Comparison of ENCODE assay signal across 9 cellular contexts in genomic region chr10:102745157-102745556, GRCh38. TPM values are rescaled to one million over a fixed set of nuclear protein-coding genes. Genes with fewer than 3 reads are reported as not detected.
A peak's percentile ranks its signal among the peaks of the same experiment; 100 is the strongest.
DNase-seq lines count a peak whose midpoint lies in the region; ATAC-seq and TF ChIP-seq lines count a peak whose summit lies in the region.
"Had no signal": no experiment of that assay in that cellular context is flagged by ENCODE, and none has a peak within 500 bp of the region (broad histone marks: within the 10 kb centered on the region; RNA-seq: fewer than 3 reads in every experiment).

No MANE protein-coding gene starts in this region.

- H3K4me3 ChIP-seq in ascending aorta: peak overlapping the region; percentile 85 to 98
- peak overlapping the region; percentile 89 to 99 (median 91) for H3K4me3 ChIP-seq in right lobe of liver
- peak overlapping the region; percentile 69 for H3K4me3 ChIP-seq in thymus (ENCODE audit: low read length)

- ATAC-seq in activated CD8-positive, alpha-beta memory T cell treated with anti-CD3 and anti-CD28 coated beads, Interleukin-2, amount 10 ng/mL, durations not matched to agents 7 days and 5 days: no peak
- no peak for ATAC-seq in right lobe of liver
- no peak for ATAC-seq in GM18511 (IDR thresholded peaks at IDR 0.05; ENCODE audit: unreplicated experiment)

- no peak for DNase-seq in activated CD8-positive, alpha-beta memory T cell treated with anti-CD3 and anti-CD28 coated beads, Interleukin-2, amount 10 ng/mL, durations not matched to agents 7 days and 5 days
- DNase-seq in activated CD8-positive, alpha-beta memory T cell treated with anti-CD3 and anti-CD28 coated beads, Interleukin-2, amount 50 U/mL, for 48 hours: no peak
- no peak for DNase-seq in ascending aorta (ENCODE audit: low spot score in 2 of 2)
- DNase-seq in right lobe of liver: no peak
- DNase-seq in DMS53 treated with DMSO at 0.1 percent for 48 hours (lab: John Stamatoyannopoulos, UW; ENCODE audit: unreplicated experiment): no peak
- DNase-seq in stimulated activated CD4-positive, alpha-beta T cell treated with anti-CD3 and anti-CD28 coated beads, Interleukin-12 subunit alpha, Interleukin-12 subunit beta, amount 100 ng/mL, for 4 hours: no peak
- DNase-seq: activated CD4-positive, alpha-beta T cell treated with anti-CD3 and anti-CD28 coated beads for 4 hours had no signal

- intact Hi-C loops in ascending aorta (cut with DNase I): no loop called here
- intact Hi-C loops in right lobe of liver (cut with DNase I): no loop called here

- WGBS in right lobe of liver (ENCODE audit: insufficient coverage, low coverage, low lambda C conversion rate, missing lambda C conversion rate): 34% methylated on average over 4 of the region's 4 CpGs
- 95% methylated on average over 4 of the region's 4 CpGs for WGBS in thymus

- TF ChIP-seq CTCF in ascending aorta (IDR thresholded peaks at IDR 0.05): no peak
- no peak for TF ChIP-seq CTCF in right lobe of liver (IDR thresholded peaks at IDR 0.05)

- H3K9me3 ChIP-seq in ascending aorta: no peaks in the 10 kb centered on the region
- H3K9me3 ChIP-seq in right lobe of liver: no peaks in the 10 kb centered on the region
- H3K9me3 ChIP-seq in thymus (ENCODE audit: control insufficient read depth): no peaks in the 10 kb centered on the region

- H3K27ac ChIP-seq in ascending aorta (peak overlapping the region; percentile 97 to 99), right lobe of liver (peak overlapping the region; percentile 66 to 91 (median 78)), thymus (ENCODE audit: low read depth) (no peak overlapping the region)

- no peak for TF ChIP-seq POLR2A in right lobe of liver (IDR thresholded peaks at IDR 0.05)

- H3K27ac Mint-ChIP-seq in activated CD8-positive, alpha-beta memory T cell treated with anti-CD3 and anti-CD28 coated beads, Interleukin-2, amount 10 ng/mL, durations not matched to agents 7 days and 5 days: no peak overlapping the region

- H3K36me3 Mint-ChIP-seq in activated CD8-positive, alpha-beta memory T cell treated with anti-CD3 and anti-CD28 coated beads, Interleukin-2, amount 10 ng/mL, durations not matched to agents 7 days and 5 days: peaks cover 9% of the 10 kb centered on the region

- H3K27me3 ChIP-seq in ascending aorta (no peaks in the 10 kb centered on the region), right lobe of liver (no peaks in the 10 kb centered on the region), thymus (ENCODE audit: control insufficient read depth, insufficient read depth) (no peaks in the 10 kb centered on the region)

- no peaks in the 10 kb centered on the region for H3K27me3 Mint-ChIP-seq in activated CD8-positive, alpha-beta memory T cell treated with anti-CD3 and anti-CD28 coated beads, Interleukin-2, amount 10 ng/mL, durations not matched to agents 7 days and 5 days

- peak overlapping the region; percentile 96 for H3K4me3 Mint-ChIP-seq in activated CD8-positive, alpha-beta memory T cell treated with anti-CD3 and anti-CD28 coated beads, Interleukin-2, amount 10 ng/mL, durations not matched to agents 7 days and 5 days

- H3K4me1 Mint-ChIP-seq in activated CD8-positive, alpha-beta memory T cell treated with anti-CD3 and anti-CD28 coated beads, Interleukin-2, amount 10 ng/mL, durations not matched to agents 7 days and 5 days: peaks cover 45% of the 10 kb centered on the region

- H3K36me3 ChIP-seq in ascending aorta: no peaks in the 10 kb centered on the region
- no peaks in the 10 kb centered on the region for H3K36me3 ChIP-seq in right lobe of liver
- no peaks in the 10 kb centered on the region for H3K36me3 ChIP-seq in thymus (ENCODE audit: control insufficient read depth, insufficient read depth)

- H3K9me3 Mint-ChIP-seq in activated CD8-positive, alpha-beta memory T cell treated with anti-CD3 and anti-CD28 coated beads, Interleukin-2, amount 10 ng/mL, durations not matched to agents 7 days and 5 days (ENCODE audit: low read depth): no peaks in the 10 kb centered on the region

- H3K4me1 ChIP-seq in ascending aorta (peaks cover 7 to 18% of the 10 kb centered on the region in 2 donors), right lobe of liver (peaks cover 0 to 28% (median 8%) of the 10 kb centered on the region in 4 donors), thymus (ENCODE audit: control insufficient read depth, insufficient read depth, low read length) (peaks cover 11% of the 10 kb centered on the region)

- CTCF ChIA-PET in activated CD8-positive, alpha-beta memory T cell treated with anti-CD3 and anti-CD28 coated beads, Interleukin-2, amount 10 ng/mL, durations not matched to agents 7 days and 5 days (lab: Charles Lee): interaction anchor here (1.8 to 3.2 kb wide), 3 partner anchors 8 to 35 kb away, joined by 4 to 14 read pairs (median 13); no protein-coding TSS in a partner anchor

RNA-seq across cellular contexts. Expression of gene WBP1L, which starts 1.4 kb away (rescaled TPM):
- total RNA-seq in activated CD8-positive, alpha-beta memory T cell treated with anti-CD3 and anti-CD28 coated beads, Interleukin-2, amount 10 ng/mL, durations not matched to agents 7 days and 5 days: 10 to 100 TPM; 23.9 to 24.6 TPM
- 107 TPM for total RNA-seq in ascending aorta
- 10 to 100 TPM; 24.1 to 58.4 (median 32.8) TPM for total RNA-seq in right lobe of liver
- 75.9 TPM for polyA plus RNA-seq in thymus

RNA-seq across cellular contexts. Expression of gene SFXN2, which starts 30.7 kb away (rescaled TPM):
- 10 to 100 TPM; 22.1 to 30.1 TPM for total RNA-seq in activated CD8-positive, alpha-beta memory T cell treated with anti-CD3 and anti-CD28 coated beads, Interleukin-2, amount 10 ng/mL, durations not matched to agents 7 days and 5 days
- total RNA-seq in ascending aorta (2.1 TPM), right lobe of liver (10 to 100 TPM in 4 of 6 experiments, 1 to 10 TPM in 2; 7.1 to 29.7 (median 16.5) TPM)
- polyA plus RNA-seq in thymus: 10.8 TPM

RNA-seq across cellular contexts. Expression of gene ARL3, which starts 31.0 kb away (rescaled TPM):
- 1 to 10 TPM; 7.2 to 9.7 TPM for total RNA-seq in activated CD8-positive, alpha-beta memory T cell treated with anti-CD3 and anti-CD28 coated beads, Interleukin-2, amount 10 ng/mL, durations not matched to agents 7 days and 5 days
- 2.0 TPM for total RNA-seq in ascending aorta
- total RNA-seq in right lobe of liver: 1 to 10 TPM; 1.1 to 3.3 (median 2.3) TPM
- 8.3 TPM for polyA plus RNA-seq in thymus
